8 cellular contexts compared by ENCODE assay signal in the genomic region with DNA sequence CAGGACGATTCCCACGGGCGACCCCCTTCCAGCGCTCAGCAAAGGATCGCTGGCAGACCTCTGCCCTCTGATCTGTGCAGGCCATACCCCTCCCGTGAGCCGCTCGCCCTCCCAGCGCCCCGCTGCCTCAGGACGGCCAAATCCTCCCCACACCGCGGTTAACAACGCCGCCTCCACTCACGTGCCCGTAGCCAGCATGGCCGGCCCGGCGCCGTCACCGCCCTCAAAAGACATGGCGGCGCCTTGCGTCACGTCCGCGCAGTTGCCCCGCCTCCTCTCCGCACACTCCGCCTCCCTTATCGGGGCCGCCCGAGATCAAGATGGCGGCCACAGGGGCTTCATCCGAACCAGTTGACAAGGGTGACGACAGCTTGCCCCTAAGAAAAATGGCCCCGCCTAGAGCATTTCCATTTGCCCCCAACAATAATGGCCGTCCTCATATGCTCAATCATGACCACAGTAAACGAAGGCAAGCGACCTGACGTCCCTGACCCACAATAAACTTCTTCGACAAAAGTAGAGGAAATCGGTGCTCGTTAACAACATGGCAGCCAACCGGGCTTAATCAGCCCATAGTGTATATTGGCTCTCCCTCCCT.
DNase-seq lines count a peak whose midpoint lies in the region; ATAC-seq, FAIRE-seq and TF ChIP-seq lines count a peak whose summit lies in the region.

No MANE protein-coding gene starts in this region.

- DNase-seq in AML-193 (lab: John Stamatoyannopoulos, UW) (peak; percentile 94 to 95), NCI-H510A (lab: John Stamatoyannopoulos, UW) (peak; percentile 90), left kidney (ENCODE audit: low read depth, low spot score) (peak; percentile 99)
- DNase-seq in activated CD4-positive, alpha-beta T cell treated with anti-CD3 and anti-CD28 coated beads for 24 hours (ENCODE audit: low read depth in 2 of 2), result peak; percentile 95 to 96
- peak; percentile 95 to 97 for DNase-seq in stimulated activated CD4-positive, alpha-beta T cell treated with anti-CD3 and anti-CD28 coated beads, Interleukin-2, amount 100 ng/mL, for 24 hours

- peak; percentile 92 for FAIRE-seq in colon (lab: Jason Lieb, UNC)

- peak; percentile 41 for ATAC-seq in HG03378 (IDR thresholded peaks at IDR 0.05; ENCODE audit: unreplicated experiment)

- TF ChIP-seq POLR2A in GM19193 (IDR thresholded peaks at IDR 0.05; ENCODE audit: extremely low read depth, insufficient read depth, insufficient read length), result peak; percentile 57

Comparison
In these comparisons a context has a peak if more than half of its experiments do, and no peak if none do; other contexts are left out.
1. Peak in every context shown above with its lines: DNase-seq and ATAC-seq.